ENCODE assay signal across 25 cellular contexts in the genomic region with DNA sequence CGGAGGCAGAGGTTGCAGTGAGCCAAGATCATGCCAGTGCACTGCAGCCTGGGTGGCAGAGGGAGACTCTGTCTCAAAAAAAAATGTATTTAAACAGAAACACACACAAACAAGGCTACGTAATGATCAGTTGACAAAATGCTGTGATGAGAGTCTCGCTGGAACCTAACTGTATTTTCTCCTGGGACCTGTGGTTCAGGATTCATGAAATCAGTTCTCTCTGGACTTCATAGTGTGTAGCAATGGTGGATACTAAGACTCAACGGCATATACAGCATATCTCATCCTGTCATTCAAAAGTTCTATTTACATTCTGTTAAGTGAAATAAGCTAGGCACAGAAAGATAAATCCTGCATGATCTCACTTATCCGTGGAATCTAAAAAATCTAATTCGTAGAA.
"Had no signal": no experiment of that assay in that cellular context is flagged by ENCODE, and none has a peak within 500 bp of the region (broad histone marks: within the 10 kb centered on the region; RNA-seq: fewer than 3 reads in every experiment).

No MANE protein-coding gene starts in this region.

- FAIRE-seq: endometrium, islet of Langerhans, keratinocyte had no signal

- DNase-seq: colonic mucosa; cortex of kidney; effector CD8-positive, alpha-beta T cell; effector memory CD8-positive, alpha-beta T cell; endodermal cell; erythroblast; esophagus squamous epithelium; foreskin fibroblast; foreskin melanocyte; gastrocnemius medialis; glutamatergic neuron; head of caudate nucleus; heart right ventricle; hippocampal formation; left cardiac atrium; left lung; left ventricle myocardium superior; lower lobe of right lung; mesenchymal stem cell; mucosa of descending colon; naive B cell had no signal

- ATAC-seq: effector memory CD8-positive, alpha-beta T cell; esophagus mucosa; gastrocnemius medialis; heart right ventricle; left cardiac atrium; left lung; left ventricle myocardium superior; lower lobe of right lung; mucosa of descending colon had no signal
